18 cellular contexts compared by ENCODE assay signal in the genomic region with DNA sequence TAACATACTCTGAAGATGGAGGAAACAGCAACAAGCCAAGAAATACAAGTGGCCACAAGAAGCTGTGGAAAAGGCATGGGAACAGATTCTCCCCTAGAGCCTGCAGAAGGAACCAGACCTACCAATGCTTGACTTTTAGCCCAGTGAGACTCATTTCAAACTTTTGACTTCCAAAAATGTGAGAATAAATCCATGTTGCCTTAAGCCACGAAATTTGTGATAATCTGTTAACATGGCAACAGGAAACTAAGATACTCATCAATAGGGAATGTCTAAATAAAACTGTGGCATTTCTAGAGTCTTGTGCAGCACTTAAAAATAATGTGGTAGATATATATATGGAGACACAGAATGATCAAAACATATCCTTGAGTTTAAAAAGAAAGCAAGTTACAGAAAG. TPM values are rescaled to one million over a fixed set of nuclear protein-coding genes. Genes with fewer than 3 reads are reported as not detected.
DNase-seq lines count a peak whose midpoint lies in the region; ATAC-seq and TF ChIP-seq lines count a peak whose summit lies in the region.
"Had no signal": no experiment of that assay in that cellular context is flagged by ENCODE, and none has a peak within 500 bp of the region (broad histone marks: within the 10 kb centered on the region; RNA-seq: fewer than 3 reads in every experiment).

No MANE protein-coding gene starts in this region.

- no peak overlapping the region for H3K9ac ChIP-seq in endodermal cell (ENCODE audit: extremely low read depth, low read length, poor library complexity, severe bottlenecking)

- TF ChIP-seq CTCF in endodermal cell (conservative IDR thresholded peaks at IDR 0.05) (no peak), type B pancreatic cell (conservative IDR thresholded peaks at IDR 0.05) (no peak)

- ATAC-seq in GM18517 (IDR thresholded peaks at IDR 0.05; ENCODE audit: unreplicated experiment): no peak

- H3K27ac Mint-ChIP-seq in endodermal cell: peak overlapping the region; percentile 38
- peak overlapping the region; percentile 48 for H3K27ac Mint-ChIP-seq in type B pancreatic cell
- H3K27ac Mint-ChIP-seq: CD4-positive, alpha-beta T cell had no signal

- DNase-seq in ELR (ENCODE audit: low read depth): peak; percentile 40
- DNase-seq in M059J (ENCODE audit: low read depth): peak; percentile 30
- no peak for DNase-seq in endodermal cell
- DNase-seq in type B pancreatic cell (ENCODE audit: extremely low spot score, unreplicated experiment): no peak
- DNase-seq in SHP77 (lab: John Stamatoyannopoulos, UW): no peak
- DNase-seq in NCI-H526 treated with DMSO at 0.1 percent for 48 hours (lab: John Stamatoyannopoulos, UW): no peak
- DNase-seq: BE2C; Calu3; CD4-positive, alpha-beta T cell; GF-D8; H9; NCI-H1417 treated with DMSO at 0.1 percent for 48 hours; NCI-H1930; NCI-H2171; NCI-H446 treated with DMSO at 0.1 percent for 48 hours; SW 1271 had no signal

- H3K4me3 Mint-ChIP-seq in endodermal cell (no peak overlapping the region), type B pancreatic cell (no peak overlapping the region)
- H3K4me3 Mint-ChIP-seq: CD4-positive, alpha-beta T cell; H9 had no signal

- H3K27me3 Mint-ChIP-seq in endodermal cell (ENCODE audit: insufficient read depth): no peaks in the 10 kb centered on the region
- no peaks in the 10 kb centered on the region for H3K27me3 Mint-ChIP-seq in type B pancreatic cell
- H3K27me3 Mint-ChIP-seq: CD4-positive, alpha-beta T cell had no signal

- H3K4me3 ChIP-seq in endodermal cell (ENCODE audit: low read length): no peak overlapping the region
- H3K4me3 ChIP-seq: SJSA1 had no signal

- WGBS in endodermal cell (ENCODE audit: insufficient coverage in 1 of 2, insufficient read length in 1 of 2), 2 experiments: 40 to 85% methylated on average over 1 of the region's 1 CpG

- H3K36me3 Mint-ChIP-seq in endodermal cell (ENCODE audit: low read depth) (peaks cover 4% of the 10 kb centered on the region), type B pancreatic cell (peaks cover 12% of the 10 kb centered on the region)

- peaks cover 9% of the 10 kb centered on the region for H3K4me1 Mint-ChIP-seq in endodermal cell
- peaks cover 15% of the 10 kb centered on the region for H3K4me1 Mint-ChIP-seq in type B pancreatic cell (ENCODE audit: unreplicated experiment)

- no peak overlapping the region for H3K27ac ChIP-seq in endodermal cell (ENCODE audit: low read depth, low read length)
- H3K27ac ChIP-seq: SJSA1 had no signal

- H3K9me3 ChIP-seq in endodermal cell (ENCODE audit: control insufficient read depth, low read length): peaks cover 3% of the 10 kb centered on the region
- H3K9me3 ChIP-seq: BE2C, SJSA1 had no signal

- no peaks in the 10 kb centered on the region for H3K27me3 ChIP-seq in endodermal cell (ENCODE audit: control insufficient read depth, insufficient read depth, low read length, poor library complexity, severe bottlenecking)
- H3K27me3 ChIP-seq: BE2C, SJSA1 had no signal

- no peaks in the 10 kb centered on the region for H3K4me1 ChIP-seq in endodermal cell (ENCODE audit: control insufficient read depth, insufficient read depth, low read length)
- H3K4me1 ChIP-seq: BE2C, SJSA1 had no signal

- peaks cover 3% of the 10 kb centered on the region for H3K36me3 ChIP-seq in endodermal cell (ENCODE audit: control insufficient read depth, insufficient read depth, low read length)
- H3K36me3 ChIP-seq: BE2C, SJSA1 had no signal

- H3K9me3 Mint-ChIP-seq in endodermal cell: no peaks in the 10 kb centered on the region
- H3K9me3 Mint-ChIP-seq in type B pancreatic cell: no peaks in the 10 kb centered on the region
- H3K9me3 Mint-ChIP-seq: CD4-positive, alpha-beta T cell; H9 had no signal

RNA-seq across cellular contexts. Expression of a gene that starts 12.1 kb away (rescaled TPM):
- 3.5 and 13.8 TPM in 2 replicates for total RNA-seq in M059J (2014; rRNA removed; shearing (Covaris generic))
- 10 to 100 TPM; 46.6 to 48.2 TPM for total RNA-seq in endodermal cell
- polyA plus RNA-seq in endodermal cell (2013, experiment 1 of 2): 26.6 TPM
- 22.8 TPM for polyA plus RNA-seq in endodermal cell (2013, experiment 2 of 2)
- total RNA-seq in type B pancreatic cell (ENCODE audit: low replicate concordance): 57.6 and 62.1 TPM in 2 replicates

RNA-seq across cellular contexts. Expression of a gene that starts 39.2 kb away (rescaled TPM):
- 1,212 and 1,298 TPM in 2 replicates for total RNA-seq in M059J (2014; rRNA removed; shearing (Covaris generic))
- total RNA-seq in endodermal cell (1,000 to 10,000 TPM; 1,610 to 1,647 TPM), type B pancreatic cell (ENCODE audit: low replicate concordance) (1,606 and 1,993 TPM in 2 replicates)
- polyA plus RNA-seq in endodermal cell (2013, experiment 1 of 2): 2,166 TPM
- polyA plus RNA-seq in endodermal cell (2013, experiment 2 of 2): 2,106 TPM

RNA-seq across cellular contexts. Expression of a gene that starts 48.6 kb away (rescaled TPM):
- 39.1 and 49.9 TPM in 2 replicates for total RNA-seq in M059J (2014; rRNA removed; shearing (Covaris generic))
- total RNA-seq in endodermal cell (100 to 1,000 TPM in 1 of 2 donors, 10 to 100 TPM in 1; 98.2 to 106 TPM), type B pancreatic cell (ENCODE audit: low replicate concordance) (76.0 and 78.9 TPM in 2 replicates)
- 55.1 TPM for polyA plus RNA-seq in endodermal cell (2013, experiment 1 of 2)
- polyA plus RNA-seq in endodermal cell (2013, experiment 2 of 2): 50.9 TPM

Comparison
In these comparisons a context has a peak if more than half of its experiments do, and no peak if none do; other contexts are left out.
1. DNase-seq: peak in ELR (single experiment) and M059J (single experiment); none in endodermal cell (single experiment), type B pancreatic cell (single experiment), SHP77 (0 of 2) and NCI-H526 treated with DMSO at 0.1 percent for 48 hours (single experiment).